In genomic region chrY:16075701-16076100, GRCh38 we compare ENCODE assay signal across 28 cellular contexts.
"Had no signal": no experiment of that assay in that cellular context is flagged by ENCODE, and none has a peak within 500 bp of the region (broad histone marks: within the 10 kb centered on the region; RNA-seq: fewer than 3 reads in every experiment).

No MANE protein-coding gene starts in this region.

- H3K4me1 ChIP-seq: heart right ventricle, left lung, testis had no signal

- DNase-seq: activated CD4-positive, alpha-beta memory T cell treated with anti-CD3 and anti-CD28 coated beads for 36 hours; activated CD4-positive, alpha-beta T cell treated with anti-CD3 and anti-CD28 coated beads, Interleukin-2, amount 10 ng/mL, durations not matched to agents 24 days and 14 days; activated CD8-positive, alpha-beta memory T cell treated with anti-CD3 and anti-CD28 coated beads, Interleukin-2, amount 50 U/mL, for 4 hours; activated gamma-delta T cell; activated naive CD4-positive, alpha-beta T cell treated with anti-CD3 and anti-CD28 coated beads, Interleukin-2, amount 10 ng/mL, durations not matched to agents 7 days and 5 days; activated naive CD8-positive, alpha-beta T cell treated with anti-CD3 and anti-CD28 coated beads, Interleukin-2, amount 10 ng/mL, durations not matched to agents 7 days and 5 days; activated T-cell treated with anti-CD3 and anti-CD28 coated beads, Interleukin-2, amount 50 U/mL, for 1 hour; amniotic stem cell; brain microvascular endothelial cell; central memory CD4-positive, alpha-beta T cell; endodermal cell; heart right ventricle; left lung; mucosa of descending colon; posterior cingulate gyrus; stimulated activated CD4-positive, alpha-beta T cell treated with anti-CD3 and anti-CD28 coated beads, Interleukin-12 subunit alpha, Interleukin-12 subunit beta, amount 100 ng/mL, for 4 hours; stimulated activated CD4-positive, alpha-beta T cell treated with anti-CD3 and anti-CD28 coated beads, Interleukin-4, amount 100 ng/mL, for 1 hour; stimulated activated naive CD8-positive, alpha-beta T cell treated with anti-CD3 and anti-CD28 coated beads, Interleukin-15, Interleukin-2, amounts not matched to agents 100 U/mL and 50 U/mL, for 24 hours; testis; trophoblast cell had no signal

- H3K27ac ChIP-seq: brain microvascular endothelial cell, heart right ventricle, left lung, skin epidermis, testis, VCaP had no signal

- H3K27me3 Mint-ChIP-seq: activated CD4-positive, alpha-beta memory T cell treated with anti-CD3 and anti-CD28 coated beads for 36 hours; activated CD4-positive, alpha-beta T cell treated with anti-CD3 and anti-CD28 coated beads, Interleukin-2, amount 10 ng/mL, durations not matched to agents 24 days and 14 days; activated naive CD4-positive, alpha-beta T cell treated with anti-CD3 and anti-CD28 coated beads, Interleukin-2, amount 10 ng/mL, durations not matched to agents 7 days and 5 days; activated naive CD8-positive, alpha-beta T cell treated with anti-CD3 and anti-CD28 coated beads, Interleukin-2, amount 10 ng/mL, durations not matched to agents 7 days and 5 days; natural killer cell treated with Interleukin-12 subunit alpha and Interleukin-12 subunit beta and Interleukin-15 and Interleukin-18, amount 100 ng/mL, for 72 hours had no signal

- ATAC-seq: heart right ventricle; left lung; mucosa of descending colon; natural killer cell treated with Interleukin-12 subunit alpha and Interleukin-12 subunit beta and Interleukin-15 and Interleukin-18, amount 100 ng/mL, for 72 hours; sciatic nerve; stimulated activated naive CD8-positive, alpha-beta T cell treated with anti-CD3 and anti-CD28 coated beads, Interleukin-15, Interleukin-2, amounts not matched to agents 100 U/mL and 50 U/mL, for 24 hours had no signal

- H3K4me3 ChIP-seq: heart right ventricle, left lung, lung, mucosa of descending colon, skin epidermis, testis had no signal

- H3K4me1 Mint-ChIP-seq: activated CD4-positive, alpha-beta T cell treated with anti-CD3 and anti-CD28 coated beads, Interleukin-2, amount 10 ng/mL, durations not matched to agents 24 days and 14 days; activated naive CD4-positive, alpha-beta T cell treated with anti-CD3 and anti-CD28 coated beads, Interleukin-2, amount 10 ng/mL, durations not matched to agents 7 days and 5 days; activated naive CD8-positive, alpha-beta T cell treated with anti-CD3 and anti-CD28 coated beads, Interleukin-2, amount 10 ng/mL, durations not matched to agents 7 days and 5 days; endodermal cell had no signal

- H3K36me3 Mint-ChIP-seq: activated CD4-positive, alpha-beta memory T cell treated with anti-CD3 and anti-CD28 coated beads for 36 hours; activated naive CD4-positive, alpha-beta T cell treated with anti-CD3 and anti-CD28 coated beads, Interleukin-2, amount 10 ng/mL, durations not matched to agents 7 days and 5 days; activated naive CD8-positive, alpha-beta T cell treated with anti-CD3 and anti-CD28 coated beads, Interleukin-2, amount 10 ng/mL, durations not matched to agents 7 days and 5 days had no signal

- H3K36me3 ChIP-seq: brain microvascular endothelial cell, heart right ventricle, left lung had no signal

- H3K27me3 ChIP-seq: brain microvascular endothelial cell, heart right ventricle, left lung, testis had no signal

- H3K9me3 ChIP-seq: heart right ventricle, left lung, mucosa of descending colon, testis had no signal

- FAIRE-seq: astrocyte, TTC549, urothelium cell line had no signal

- H3K4me3 Mint-ChIP-seq: activated CD4-positive, alpha-beta memory T cell treated with anti-CD3 and anti-CD28 coated beads for 36 hours; activated CD4-positive, alpha-beta T cell treated with anti-CD3 and anti-CD28 coated beads, Interleukin-2, amount 10 ng/mL, durations not matched to agents 24 days and 14 days; activated naive CD4-positive, alpha-beta T cell treated with anti-CD3 and anti-CD28 coated beads, Interleukin-2, amount 10 ng/mL, durations not matched to agents 7 days and 5 days; activated naive CD8-positive, alpha-beta T cell treated with anti-CD3 and anti-CD28 coated beads, Interleukin-2, amount 10 ng/mL, durations not matched to agents 7 days and 5 days; endodermal cell; natural killer cell treated with Interleukin-12 subunit alpha and Interleukin-12 subunit beta and Interleukin-15 and Interleukin-18, amount 100 ng/mL, for 72 hours had no signal

- H3K27ac Mint-ChIP-seq: activated CD4-positive, alpha-beta memory T cell treated with anti-CD3 and anti-CD28 coated beads for 36 hours; activated CD4-positive, alpha-beta T cell treated with anti-CD3 and anti-CD28 coated beads, Interleukin-2, amount 10 ng/mL, durations not matched to agents 24 days and 14 days; activated naive CD4-positive, alpha-beta T cell treated with anti-CD3 and anti-CD28 coated beads, Interleukin-2, amount 10 ng/mL, durations not matched to agents 7 days and 5 days; activated naive CD8-positive, alpha-beta T cell treated with anti-CD3 and anti-CD28 coated beads, Interleukin-2, amount 10 ng/mL, durations not matched to agents 7 days and 5 days; endodermal cell; natural killer cell treated with Interleukin-12 subunit alpha and Interleukin-12 subunit beta and Interleukin-15 and Interleukin-18, amount 100 ng/mL, for 72 hours had no signal

- H3K9me3 Mint-ChIP-seq: activated CD4-positive, alpha-beta memory T cell treated with anti-CD3 and anti-CD28 coated beads for 36 hours; activated naive CD8-positive, alpha-beta T cell treated with anti-CD3 and anti-CD28 coated beads, Interleukin-2, amount 10 ng/mL, durations not matched to agents 7 days and 5 days; endodermal cell; natural killer cell treated with Interleukin-12 subunit alpha and Interleukin-12 subunit beta and Interleukin-15 and Interleukin-18, amount 100 ng/mL, for 72 hours had no signal
